Comparison of ENCODE assay signal across 1 cellular context in genomic region chr22:39528681-39529486, GRCh38.
TF ChIP-seq lines count a peak whose summit lies in the region.

No MANE protein-coding gene starts in this region.

TF ChIP-seq in K562, 482 proteins besides CTCF, POLR2A, EP300 and RAD21 (continued from another document and continues in another):
- TF ChIP-seq AFF4 (CRISPR knock-in tag; IDR thresholded peaks at IDR 0.05) (no peak; the same call in 1 of the 2 replicates), ETV6 (IDR thresholded peaks at IDR 0.05; ENCODE audit: borderline replicate concordance in 1 of 2, low read depth in 2 of 2, low read length in 1 of 2) (peak in 1 of 2 experiments; percentile 27; a peak in 1 of 4 replicates), ETV6 (CRISPR knock-in tag; IDR thresholded peaks at IDR 0.05; ENCODE audit: borderline replicate concordance) (no peak), POLR2B (IDR thresholded peaks at IDR 0.05; ENCODE audit: low read depth, partially characterized antibody) (no peak), ZBTB49 (CRISPR knock-in tag; IDR thresholded peaks at IDR 0.05; ENCODE audit: borderline replicate concordance) (no peak), ZNF785 (CRISPR knock-in tag; IDR thresholded peaks at IDR 0.05) (no peak), PHF8 (IDR thresholded peaks at IDR 0.05; ENCODE audit: borderline replicate concordance, low read length) (no peak), ZFP91 (CRISPR knock-in tag; IDR thresholded peaks at IDR 0.05) (peak; percentile 61; the same call in 1 of the 2 replicates), CLOCK (CRISPR knock-in tag; IDR thresholded peaks at IDR 0.05; ENCODE audit: borderline replicate concordance) (no peak), SMAD3 (CRISPR knock-in tag; conservative IDR thresholded peaks at IDR 0.05) (0 out of 2 replicates have a peak, but pooled peaks have one; percentile 59), ESRRA (IDR thresholded peaks at IDR 0.05; ENCODE audit: borderline replicate concordance, low read depth) (peak; percentile 48; the same call in 1 of the 2 replicates), TCF7 (IDR thresholded peaks at IDR 0.05; ENCODE audit: borderline replicate concordance) (peak; percentile 68; the same call in 1 of the 2 replicates), IRF9 (tag; IDR thresholded peaks at IDR 0.05) (no peak), ZNF316 (IDR thresholded peaks at IDR 0.05) (no peak), FOXK1 (CRISPR knock-in tag; IDR thresholded peaks at IDR 0.05; ENCODE audit: borderline replicate concordance) (no peak), L3MBTL2 (IDR thresholded peaks at IDR 0.05) (peak; percentile 41; the same call in 1 of the 2 replicates), ZNF3 (CRISPR knock-in tag; IDR thresholded peaks at IDR 0.05) (no peak), ZMIZ1 (IDR thresholded peaks at IDR 0.05; ENCODE audit: low read depth in 2 of 2, low read length in 2 of 2) (no peak), CXXC5 (CRISPR knock-in tag; IDR thresholded peaks at IDR 0.05) (peak; percentile 55), KDM5B (IDR thresholded peaks at IDR 0.05; ENCODE audit: insufficient replicate concordance, low read depth, low read length) (no peak), CBFB (CRISPR knock-in tag; IDR thresholded peaks at IDR 0.05) (0 out of 2 replicates have a peak, but pooled peaks have one; percentile 26), RHOXF2B (CRISPR knock-in tag; conservative IDR thresholded peaks at IDR 0.05) (no peak), RUNX1 (IDR thresholded peaks at IDR 0.05; ENCODE audit: low read depth) (no peak), PHB (CRISPR knock-in tag; IDR thresholded peaks at IDR 0.05) (no peak), E2F5 (CRISPR knock-in tag; IDR thresholded peaks at IDR 0.05) (no peak)
- TF ChIP-seq, protein P1, sequence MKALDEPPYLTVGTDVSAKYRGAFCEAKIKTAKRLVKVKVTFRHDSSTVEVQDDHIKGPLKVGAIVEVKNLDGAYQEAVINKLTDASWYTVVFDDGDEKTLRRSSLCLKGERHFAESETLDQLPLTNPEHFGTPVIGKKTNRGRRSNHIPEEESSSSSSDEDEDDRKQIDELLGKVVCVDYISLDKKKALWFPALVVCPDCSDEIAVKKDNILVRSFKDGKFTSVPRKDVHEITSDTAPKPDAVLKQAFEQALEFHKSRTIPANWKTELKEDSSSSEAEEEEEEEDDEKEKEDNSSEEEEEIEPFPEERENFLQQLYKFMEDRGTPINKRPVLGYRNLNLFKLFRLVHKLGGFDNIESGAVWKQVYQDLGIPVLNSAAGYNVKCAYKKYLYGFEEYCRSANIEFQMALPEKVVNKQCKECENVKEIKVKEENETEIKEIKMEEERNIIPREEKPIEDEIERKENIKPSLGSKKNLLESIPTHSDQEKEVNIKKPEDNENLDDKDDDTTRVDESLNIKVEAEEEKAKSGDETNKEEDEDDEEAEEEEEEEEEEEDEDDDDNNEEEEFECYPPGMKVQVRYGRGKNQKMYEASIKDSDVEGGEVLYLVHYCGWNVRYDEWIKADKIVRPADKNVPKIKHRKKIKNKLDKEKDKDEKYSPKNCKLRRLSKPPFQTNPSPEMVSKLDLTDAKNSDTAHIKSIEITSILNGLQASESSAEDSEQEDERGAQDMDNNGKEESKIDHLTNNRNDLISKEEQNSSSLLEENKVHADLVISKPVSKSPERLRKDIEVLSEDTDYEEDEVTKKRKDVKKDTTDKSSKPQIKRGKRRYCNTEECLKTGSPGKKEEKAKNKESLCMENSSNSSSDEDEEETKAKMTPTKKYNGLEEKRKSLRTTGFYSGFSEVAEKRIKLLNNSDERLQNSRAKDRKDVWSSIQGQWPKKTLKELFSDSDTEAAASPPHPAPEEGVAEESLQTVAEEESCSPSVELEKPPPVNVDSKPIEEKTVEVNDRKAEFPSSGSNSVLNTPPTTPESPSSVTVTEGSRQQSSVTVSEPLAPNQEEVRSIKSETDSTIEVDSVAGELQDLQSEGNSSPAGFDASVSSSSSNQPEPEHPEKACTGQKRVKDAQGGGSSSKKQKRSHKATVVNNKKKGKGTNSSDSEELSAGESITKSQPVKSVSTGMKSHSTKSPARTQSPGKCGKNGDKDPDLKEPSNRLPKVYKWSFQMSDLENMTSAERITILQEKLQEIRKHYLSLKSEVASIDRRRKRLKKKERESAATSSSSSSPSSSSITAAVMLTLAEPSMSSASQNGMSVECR (CRISPR knock-in tag; IDR thresholded peaks at IDR 0.05), result peak; percentile 67; the same call in 1 of the 2 replicates
- TF ChIP-seq, protein P2, sequence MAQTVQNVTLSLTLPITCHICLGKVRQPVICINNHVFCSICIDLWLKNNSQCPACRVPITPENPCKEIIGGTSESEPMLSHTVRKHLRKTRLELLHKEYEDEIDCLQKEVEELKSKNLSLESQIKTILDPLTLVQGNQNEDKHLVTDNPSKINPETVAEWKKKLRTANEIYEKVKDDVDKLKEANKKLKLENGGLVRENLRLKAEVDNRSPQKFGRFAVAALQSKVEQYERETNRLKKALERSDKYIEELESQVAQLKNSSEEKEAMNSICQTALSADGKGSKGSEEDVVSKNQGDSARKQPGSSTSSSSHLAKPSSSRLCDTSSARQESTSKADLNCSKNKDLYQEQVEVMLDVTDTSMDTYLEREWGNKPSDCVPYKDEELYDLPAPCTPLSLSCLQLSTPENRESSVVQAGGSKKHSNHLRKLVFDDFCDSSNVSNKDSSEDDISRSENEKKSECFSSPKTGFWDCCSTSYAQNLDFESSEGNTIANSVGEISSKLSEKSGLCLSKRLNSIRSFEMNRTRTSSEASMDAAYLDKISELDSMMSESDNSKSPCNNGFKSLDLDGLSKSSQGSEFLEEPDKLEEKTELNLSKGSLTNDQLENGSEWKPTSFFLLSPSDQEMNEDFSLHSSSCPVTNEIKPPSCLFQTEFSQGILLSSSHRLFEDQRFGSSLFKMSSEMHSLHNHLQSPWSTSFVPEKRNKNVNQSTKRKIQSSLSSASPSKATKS (CRISPR knock-in tag; IDR thresholded peaks at IDR 0.05), result no peak
- TF ChIP-seq, protein P3, sequence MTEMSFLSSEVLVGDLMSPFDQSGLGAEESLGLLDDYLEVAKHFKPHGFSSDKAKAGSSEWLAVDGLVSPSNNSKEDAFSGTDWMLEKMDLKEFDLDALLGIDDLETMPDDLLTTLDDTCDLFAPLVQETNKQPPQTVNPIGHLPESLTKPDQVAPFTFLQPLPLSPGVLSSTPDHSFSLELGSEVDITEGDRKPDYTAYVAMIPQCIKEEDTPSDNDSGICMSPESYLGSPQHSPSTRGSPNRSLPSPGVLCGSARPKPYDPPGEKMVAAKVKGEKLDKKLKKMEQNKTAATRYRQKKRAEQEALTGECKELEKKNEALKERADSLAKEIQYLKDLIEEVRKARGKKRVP (CRISPR knock-in tag; IDR thresholded peaks at IDR 0.05), result no peak
